In the genomic region with DNA sequence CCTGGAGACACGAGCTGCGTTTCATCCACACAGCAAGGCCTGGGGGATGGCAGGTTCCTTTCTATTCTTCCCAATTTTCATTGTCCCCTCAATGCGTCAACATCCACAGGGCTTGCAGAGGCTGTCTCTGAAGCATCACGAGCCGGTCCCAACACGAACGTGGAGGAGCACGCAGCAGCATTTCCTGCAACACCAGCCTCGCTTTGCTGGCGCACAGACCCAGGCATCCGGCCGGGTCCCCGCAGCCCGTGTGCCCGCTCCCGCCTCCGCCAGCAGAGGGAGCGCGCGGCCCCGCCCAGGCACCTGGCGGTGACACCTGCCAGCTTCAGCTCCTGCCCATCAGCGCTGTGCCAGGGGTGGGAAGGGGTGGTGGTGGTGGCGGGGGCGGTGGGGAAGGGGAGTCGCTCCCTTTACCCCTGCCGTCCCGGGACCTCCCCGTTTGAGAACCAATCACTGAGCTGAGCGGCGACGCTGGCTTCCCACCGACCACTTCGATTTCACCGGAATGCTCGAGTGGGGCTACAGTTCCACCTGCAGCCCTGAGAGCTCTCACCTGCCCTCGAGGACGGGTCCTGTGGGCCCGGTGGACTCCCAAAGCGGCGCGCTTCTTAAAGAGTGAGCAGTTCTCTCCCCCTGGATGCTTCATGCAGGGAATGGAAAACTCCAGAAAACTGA, we compare ENCODE assay signal across 9 cellular contexts.
A peak's percentile ranks its signal among the peaks of the same experiment; 100 is the strongest.
DNase-seq lines count a peak whose midpoint lies in the region; ATAC-seq, FAIRE-seq and TF ChIP-seq lines count a peak whose summit lies in the region.
"Had no signal": no experiment of that assay in that cellular context is flagged by ENCODE, and none has a peak within 500 bp of the region (broad histone marks: within the 10 kb centered on the region; RNA-seq: fewer than 3 reads in every experiment).

No MANE protein-coding gene starts in this region.

- H4K91ac ChIP-seq in H1 (replicated peaks; ENCODE audit: insufficient read length, low read length), result no peak overlapping the region

- H3K27me3 ChIP-seq in Peyer's patch (no peaks in the 10 kb centered on the region), H1 (replicated peaks in 1 of 4; ENCODE audit: control insufficient read depth in 3 of 4, extremely low read depth in 1 of 4, insufficient read depth in 3 of 4, low read length in 3 of 4) (peaks cover 0 to 5% (median 0%) of the 10 kb centered on the region in 4 experiments; a peak in 1 of 7 replicates), SJCRH30 (no peaks in the 10 kb centered on the region)
- H3K27me3 ChIP-seq: BLaER1 treated with 17β-estradiol and CSF1 and Interleukin-3, amounts not matched to agents 10 nM and 100 nM had no signal

- H2BK12ac ChIP-seq in H1 (ENCODE audit: low read depth, low read length), result no peak overlapping the region

- no peaks in the 10 kb centered on the region for H3K79me2 ChIP-seq in H1 (ENCODE audit: control insufficient read depth in 1 of 2, insufficient read depth in 2 of 2, low read length in 2 of 2)

- H3K4me1 ChIP-seq in Peyer's patch (no peaks in the 10 kb centered on the region), H1 (replicated peaks in 1 of 4; ENCODE audit: control insufficient read depth in 3 of 4, insufficient read depth in 4 of 4, low read length in 3 of 4) (peaks cover 0 to 3% (median 0%) of the 10 kb centered on the region in 4 experiments; a peak in 1 of 7 replicates), SJCRH30 (no peaks in the 10 kb centered on the region)

- CTCF ChIA-PET in H1 (lab: Charles Lee; ENCODE audit: partially characterized antibody), result interaction anchor here (0.6 to 1.6 kb wide), 12 partner anchors 9 to 398 kb away, joined by 3 to 7 read pairs (median 4); no protein-coding TSS in a partner anchor

- H4K5ac ChIP-seq in H1 (ENCODE audit: insufficient read length, low read depth, low read length), result no peak overlapping the region

- H2AK5ac ChIP-seq in H1 (ENCODE audit: low read depth, low read length), result no peak overlapping the region

- H4K20me1 ChIP-seq in H1 (replicated peaks in 1 of 2; ENCODE audit: control insufficient read depth in 1 of 2, insufficient read depth in 2 of 2, low read length in 2 of 2), result no peaks in the 10 kb centered on the region
- H4K20me1 ChIP-seq: BLaER1 treated with 17β-estradiol and CSF1 and Interleukin-3, amounts not matched to agents 10 nM and 100 nM had no signal

- no peak overlapping the region for H3K56ac ChIP-seq in H1 (replicated peaks; ENCODE audit: insufficient read length, low read depth, low read length)

- H2BK5ac ChIP-seq in H1 (ENCODE audit: low read depth, low read length), result no peak overlapping the region

- no peak overlapping the region for H3K23ac ChIP-seq in H1 (ENCODE audit: insufficient read length)

- peak; percentile 19 for DNase-seq in NCI-H2196 (lab: John Stamatoyannopoulos, UW; ENCODE audit: unreplicated experiment)
- DNase-seq in NCI-H2196 treated with DMSO at 0.1 percent for 48 hours (lab: John Stamatoyannopoulos, UW; ENCODE audit: unreplicated experiment), result no peak
- DNase-seq in Peyer's patch, result peak; percentile 35 to 61 (median 57)
- DNase-seq in H1 (ENCODE audit: low read depth in 1 of 2, low spot score in 2 of 2), result peak; percentile 19 to 89
- DNase-seq in stimulated activated CD4-positive, alpha-beta T cell treated with anti-CD3 and anti-CD28 coated beads, Interleukin-12 subunit alpha, Interleukin-12 subunit beta, amount 100 ng/mL, for 48 hours (ENCODE audit: low read depth in 2 of 3, low spot score in 1 of 3), result peak in 2 of 3 donors; percentile 21 to 26
- DNase-seq in NCI-H82 (lab: John Stamatoyannopoulos, UW), result no peak
- no peak for DNase-seq in SJCRH30

- H3K18ac ChIP-seq in H1 (ENCODE audit: extremely low read depth, low read length), result 0 out of 2 replicates have a peak overlapping the region, but pooled peaks have one; percentile 55

- H3K9me3 ChIP-seq in Peyer's patch, result no peaks in the 10 kb centered on the region
- H3K9me3 ChIP-seq in H1 (ENCODE audit: insufficient read depth in 2 of 2, low read depth in 1 of 2, low read length in 1 of 2), result no peaks in the 10 kb centered on the region
- H3K9me3 ChIP-seq in SJCRH30 (replicated peaks), result no peaks in the 10 kb centered on the region
- H3K9me3 ChIP-seq: BLaER1 treated with 17β-estradiol and CSF1 and Interleukin-3, amounts not matched to agents 10 nM and 100 nM had no signal

- H3K79me1 ChIP-seq in H1 (ENCODE audit: low read depth, low read length), result no peaks in the 10 kb centered on the region

- H3K9ac ChIP-seq in H1 (replicated peaks in 1 of 4; ENCODE audit: extremely low read depth in 1 of 4, low read depth in 3 of 4, low read length in 3 of 4), result no peak overlapping the region
- H3K9ac ChIP-seq: BLaER1 treated with 17β-estradiol and CSF1 and Interleukin-3, amounts not matched to agents 10 nM and 100 nM had no signal

- H3K23me2 ChIP-seq in H1 (ENCODE audit: low read depth, low read length), result no peaks in the 10 kb centered on the region

- H2BK120ac ChIP-seq in H1 (replicated peaks; ENCODE audit: low read depth, low read length), result no peak overlapping the region

- H3K4me2 ChIP-seq in H1 (ENCODE audit: insufficient read depth in 1 of 2, low read depth in 2 of 2, low read length in 2 of 2), result peak overlapping the region; percentile 2 to 51
- H3K4me2 ChIP-seq: BLaER1 treated with 17β-estradiol and CSF1 and Interleukin-3, amounts not matched to agents 10 nM and 100 nM had no signal

- H2BK15ac ChIP-seq in H1 (ENCODE audit: low read length), result no peak overlapping the region

- H2AFZ ChIP-seq in H1 (ENCODE audit: low read length), result peak overlapping the region; percentile 79

- no peak for TF ChIP-seq POLR2A in Peyer's patch (IDR thresholded peaks at IDR 0.05)
- no peak for TF ChIP-seq POLR2A in H1 (IDR thresholded peaks at IDR 0.05; ENCODE audit: control extremely low read depth in 1 of 2, low read depth in 2 of 2, low read length in 2 of 2)

- peak; percentile 49 for ATAC-seq in HG03039 (IDR thresholded peaks at IDR 0.05; ENCODE audit: unreplicated experiment)

- no peak overlapping the region; the same call in 1 of the 2 replicates for H4K8ac ChIP-seq in H1 (ENCODE audit: extremely low read depth, insufficient read depth, low read length)

- 26% methylated on average over 28 of the region's 42 CpGs; no CpG with 5 or more reads in 1 of the 2 experiments for WGBS in H1 (ENCODE audit: extremely low coverage in 1 of 2, insufficient coverage in 1 of 2, insufficient read length in 1 of 2, insufficient replicate concordance in 2 of 2, low coverage in 1 of 2, low lambda C conversion rate in 2 of 2, missing lambda C conversion rate in 1 of 2), 2 experiments

- POLR2A ChIA-PET in H1 (lab: Charles Lee; ENCODE audit: partially characterized antibody), result interaction anchor here (0.5 kb wide), 1 partner anchor 743 kb away, joined by 3 read pairs; no protein-coding TSS in a partner anchor

- TF ChIP-seq RAD21 in H1 (IDR thresholded peaks at IDR 0.05 in 1 of 2, conservative IDR thresholded peaks at IDR 0.05 in 1 of 2; ENCODE audit: low read depth in 2 of 2, low read length in 2 of 2), result peak; percentile 81 to 86

- H3K14ac ChIP-seq in H1 (ENCODE audit: insufficient read length), result no peak overlapping the region

- H3K4me3 ChIP-seq in Peyer's patch (no peak overlapping the region), H1 (ENCODE audit: extremely low read depth in 1 of 4, insufficient read depth in 2 of 4, low read depth in 3 of 4, low read length in 4 of 4) (no peak overlapping the region), SJCRH30 (no peak overlapping the region)
- H3K4me3 ChIP-seq: BLaER1 treated with 17β-estradiol and CSF1 and Interleukin-3, amounts not matched to agents 10 nM and 100 nM had no signal

- no peak overlapping the region for H2BK20ac ChIP-seq in H1 (ENCODE audit: low read length)

- H3K27ac ChIP-seq in Peyer's patch, result no peak overlapping the region
- H3K27ac ChIP-seq in H1 (ENCODE audit: low read depth, low read length), result no peak overlapping the region
- H3K27ac ChIP-seq in SJCRH30, result no peak overlapping the region
- H3K27ac ChIP-seq: BLaER1 treated with 17β-estradiol and CSF1 and Interleukin-3, amounts not matched to agents 10 nM and 100 nM had no signal

- TF ChIP-seq CTCF in Peyer's patch (IDR thresholded peaks at IDR 0.05) (peak in 5 of 6 experiments; percentile 40 to 71 (median 49)), H1 (IDR thresholded peaks at IDR 0.05; ENCODE audit: control extremely low read depth in 1 of 3, insufficient read depth in 1 of 3, low read depth in 1 of 3, low read length in 3 of 3) (peak; percentile 82 to 98 (median 95))

- no peak for FAIRE-seq in H1 (lab: Jason Lieb, UNC)

- no peak overlapping the region for H3K4ac ChIP-seq in H1 (replicated peaks; ENCODE audit: insufficient read length, low read depth, low read length)

- no peak for TF ChIP-seq EP300 in H1 (IDR thresholded peaks at IDR 0.05; ENCODE audit: borderline replicate concordance in 1 of 2, low read depth in 2 of 2, low read length in 2 of 2)

- H3K36me3 ChIP-seq in Peyer's patch (no peaks in the 10 kb centered on the region), H1 (ENCODE audit: control insufficient read depth in 2 of 4, insufficient read depth in 4 of 4, low read length in 3 of 4) (no peaks in the 10 kb centered on the region), SJCRH30 (no peaks in the 10 kb centered on the region)
- H3K36me3 ChIP-seq: BLaER1 treated with 17β-estradiol and CSF1 and Interleukin-3, amounts not matched to agents 10 nM and 100 nM had no signal

TF ChIP-seq in H1, 55 proteins besides CTCF, POLR2A, EP300 and RAD21:
- TF ChIP-seq TCF12 (IDR thresholded peaks at IDR 0.05; ENCODE audit: low read depth, low read length) (peak; percentile 59; the same call in 1 of the 2 replicates), SIRT6 (IDR thresholded peaks at IDR 0.05; ENCODE audit: low read length) (no peak), EGR1 (IDR thresholded peaks at IDR 0.05; ENCODE audit: borderline replicate concordance, low read depth, low read length) (peak; percentile 8; the same call in 1 of the 2 replicates), YY1 (IDR thresholded peaks at IDR 0.05; ENCODE audit: low read depth, low read length) (0 out of 2 replicates have a peak, but pooled peaks have one; percentile 28), GABPA (IDR thresholded peaks at IDR 0.05; ENCODE audit: borderline replicate concordance, insufficient read depth, low read length) (0 out of 2 replicates have a peak, but pooled peaks have one; percentile 34), SP2 (IDR thresholded peaks at IDR 0.05; ENCODE audit: low read length) (no peak), KDM4A (IDR thresholded peaks at IDR 0.05; ENCODE audit: low read depth, low read length, severe bottlenecking) (no peak)
- TF ChIP-seq, protein P1, sequence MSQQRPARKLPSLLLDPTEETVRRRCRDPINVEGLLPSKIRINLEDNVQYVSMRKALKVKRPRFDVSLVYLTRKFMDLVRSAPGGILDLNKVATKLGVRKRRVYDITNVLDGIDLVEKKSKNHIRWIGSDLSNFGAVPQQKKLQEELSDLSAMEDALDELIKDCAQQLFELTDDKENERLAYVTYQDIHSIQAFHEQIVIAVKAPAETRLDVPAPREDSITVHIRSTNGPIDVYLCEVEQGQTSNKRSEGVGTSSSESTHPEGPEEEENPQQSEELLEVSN (IDR thresholded peaks at IDR 0.05), result no peak
- TF ChIP-seq, protein P2, sequence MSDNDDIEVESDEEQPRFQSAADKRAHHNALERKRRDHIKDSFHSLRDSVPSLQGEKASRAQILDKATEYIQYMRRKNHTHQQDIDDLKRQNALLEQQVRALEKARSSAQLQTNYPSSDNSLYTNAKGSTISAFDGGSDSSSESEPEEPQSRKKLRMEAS (IDR thresholded peaks at IDR 0.05), result peak; percentile 72

Comparison
In these comparisons a context has a peak if more than half of its experiments do, and no peak if none do; other contexts are left out.
1. DNase-seq: peak in NCI-H2196 (single experiment), Peyer's patch (3 of 3), H1 (2 of 2) and stimulated activated CD4-positive, alpha-beta T cell treated with anti-CD3 and anti-CD28 coated beads, Interleukin-12 subunit alpha, Interleukin-12 subunit beta, amount 100 ng/mL, for 48 hours (2 of 3); none in NCI-H2196 treated with DMSO at 0.1 percent for 48 hours (single experiment), NCI-H82 (single experiment) and SJCRH30 (0 of 2).